ENCODE assay signal across 19 cellular contexts in genomic region chr9:38120961-38121360, GRCh38.
"Had no signal": no experiment of that assay in that cellular context is flagged by ENCODE, and none has a peak within 500 bp of the region (broad histone marks: within the 10 kb centered on the region; RNA-seq: fewer than 3 reads in every experiment).

No MANE protein-coding gene starts in this region.

- H3K9me3 Mint-ChIP-seq: mesothelial cell of epicardium; natural killer cell treated with Interleukin-12 subunit alpha and Interleukin-12 subunit beta and Interleukin-15 and Interleukin-18, amount 100 ng/mL, for 72 hours; neural crest cell had no signal

- H3K36me3 ChIP-seq: gastrocnemius medialis, prostate gland, spleen, stomach, tibial artery, vagina had no signal

- H3K27me3 ChIP-seq: dorsolateral prefrontal cortex, gastrocnemius medialis, stomach, testis, tibial artery, vagina had no signal

- H3K9me3 ChIP-seq: gastrocnemius medialis, mucosa of descending colon, prostate gland, spleen, stomach, testis, tibial artery, vagina had no signal

- H3K27ac ChIP-seq: dorsolateral prefrontal cortex, gastrocnemius medialis, prostate gland, skin epidermis, spleen, stomach, testis, tibial artery, vagina had no signal

- H3K4me3 Mint-ChIP-seq: mesothelial cell of epicardium; naive B cell; natural killer cell treated with Interleukin-12 subunit alpha and Interleukin-12 subunit beta and Interleukin-15 and Interleukin-18, amount 100 ng/mL, for 72 hours; neural crest cell had no signal

- H3K4me3 ChIP-seq: dorsolateral prefrontal cortex, gastrocnemius medialis, mucosa of descending colon, prostate gland, skin epidermis, spleen, stomach, testis, tibial artery, vagina had no signal

- DNase-seq: cerebellar nuclear complex; dorsolateral prefrontal cortex; effector CD4-positive, alpha-beta T cell; gastrocnemius medialis; mesenchymal stem cell; mucosa of descending colon; naive B cell; right cardiac atrium; spleen; stimulated activated naive CD4-positive, alpha-beta T cell treated with Interleukin-2 at 50 U/mL for 16 hours; stomach; testis; tibial artery had no signal

- H3K4me1 Mint-ChIP-seq: neural crest cell had no signal

- H3K27ac Mint-ChIP-seq: mesothelial cell of epicardium; natural killer cell treated with Interleukin-12 subunit alpha and Interleukin-12 subunit beta and Interleukin-15 and Interleukin-18, amount 100 ng/mL, for 72 hours had no signal

- H3K36me3 Mint-ChIP-seq: mesothelial cell of epicardium; naive B cell; natural killer cell treated with Interleukin-12 subunit alpha and Interleukin-12 subunit beta and Interleukin-15 and Interleukin-18, amount 100 ng/mL, for 72 hours had no signal

- H3K4me1 ChIP-seq: gastrocnemius medialis, prostate gland, spleen, stomach, testis, tibial artery, vagina had no signal

- ATAC-seq: gastrocnemius medialis; mucosa of descending colon; natural killer cell treated with Interleukin-12 subunit alpha and Interleukin-12 subunit beta and Interleukin-15 and Interleukin-18, amount 100 ng/mL, for 72 hours; right cardiac atrium had no signal
